Comparison of ENCODE assay signal across 37 cellular contexts in the genomic region with DNA sequence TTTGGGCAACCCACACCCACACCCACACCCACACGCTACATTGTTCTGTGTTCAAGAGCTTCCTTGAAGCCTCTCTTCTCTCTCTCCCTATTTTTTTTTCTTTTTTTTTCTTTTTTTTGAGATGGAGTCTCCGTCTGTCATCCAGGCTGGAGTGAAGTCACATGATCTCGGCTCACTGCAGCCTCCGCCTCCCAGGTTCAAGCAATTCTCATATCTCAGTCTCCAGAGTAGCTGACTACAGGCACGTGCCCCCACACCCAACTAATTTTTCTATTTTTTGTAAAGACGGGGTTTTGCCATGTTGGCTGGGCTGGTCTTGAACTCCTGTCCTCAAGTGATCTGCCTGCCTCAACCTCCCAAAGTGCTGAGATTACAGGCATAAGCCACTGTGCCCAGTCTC.
DNase-seq lines count a peak whose midpoint lies in the region; ATAC-seq, FAIRE-seq and TF ChIP-seq lines count a peak whose summit lies in the region.
"Had no signal": no experiment of that assay in that cellular context is flagged by ENCODE, and none has a peak within 500 bp of the region (broad histone marks: within the 10 kb centered on the region; RNA-seq: fewer than 3 reads in every experiment).

No MANE protein-coding gene starts in this region.

- H4K20me1 ChIP-seq in GM23338 (replicated peaks; ENCODE audit: insufficient read depth) = no peaks in the 10 kb centered on the region
- no peaks in the 10 kb centered on the region for H4K20me1 ChIP-seq in K562 (replicated peaks; ENCODE audit: control insufficient read depth, insufficient read depth, low read length)

- TF ChIP-seq EP300 in K562 (IDR thresholded peaks at IDR 0.05; ENCODE audit: low read length) = no peak

- H3K36me3 Mint-ChIP-seq in GM23338 (ENCODE audit: low read depth) = no peaks in the 10 kb centered on the region
- H3K36me3 Mint-ChIP-seq in T-helper 17 cell (ENCODE audit: low read depth) = peaks cover 3% of the 10 kb centered on the region
- H3K36me3 Mint-ChIP-seq: CD14-positive monocyte; CD4-positive, alpha-beta memory T cell; CD4-positive, CD25-positive, alpha-beta regulatory T cell; CD8-positive, alpha-beta memory T cell; CD8-positive, alpha-beta T cell had no signal

- H3K27ac ChIP-seq in GM23338 (ENCODE audit: low read depth) = no peak overlapping the region
- no peak overlapping the region for H3K27ac ChIP-seq in HEK293 (ENCODE audit: extremely low read depth, low read depth, low read length)
- peak overlapping the region; percentile 63; the same call in 2 of the 3 replicates for H3K27ac ChIP-seq in K562 (ENCODE audit: extremely low read depth, low read depth, low read length)
- H3K27ac ChIP-seq: 22Rv1; A549; BLaER1; BLaER1 treated with 17β-estradiol and CSF1 and Interleukin-3, amounts not matched to agents 10 nM and 100 nM; C4-2B had no signal

- H3K27ac Mint-ChIP-seq in GM23338 = no peak overlapping the region
- peak overlapping the region; percentile 67 for H3K27ac Mint-ChIP-seq in T-helper 17 cell
- H3K27ac Mint-ChIP-seq: B cell; CD14-positive monocyte; CD4-positive, alpha-beta memory T cell; CD4-positive, alpha-beta T cell; CD8-positive, alpha-beta memory T cell; CD8-positive, alpha-beta T cell had no signal

- H3K4me1 ChIP-seq in GM23338 (ENCODE audit: insufficient read depth) (peaks cover 11% of the 10 kb centered on the region), HEK293 (ENCODE audit: control insufficient read depth, insufficient read depth, low read length) (no peaks in the 10 kb centered on the region), K562 (replicated peaks in 1 of 2; ENCODE audit: control insufficient read depth in 2 of 2, insufficient read depth in 2 of 2, low read length in 2 of 2) (peaks cover 4 to 21% of the 10 kb centered on the region in 2 experiments; a peak in 3 of 5 replicates)
- H3K4me1 ChIP-seq: A549 had no signal

- H3K79me2 ChIP-seq in GM23338 (replicated peaks; ENCODE audit: insufficient read depth) (no peaks in the 10 kb centered on the region), K562 (ENCODE audit: control insufficient read depth, insufficient read depth, low read length) (no peaks in the 10 kb centered on the region)

- H3K4me2 ChIP-seq in GM23338 (no peak overlapping the region), K562 (ENCODE audit: insufficient read depth, low read length) (no peak overlapping the region)
- H3K4me2 ChIP-seq: A549, BLaER1 had no signal

- no TSS peak for BruUV-seq in K562 (replicated peaks; lab: Mats Ljungman, UMichigan)

- H3K9me1 ChIP-seq in K562 (ENCODE audit: control insufficient read depth, insufficient read depth, low read length) = no peaks in the 10 kb centered on the region

- ATAC-seq in GM23338 (no peak), T-helper 17 cell (no peak), K562 (peak; percentile 50; the same call in 2 of the 3 replicates), GM18858 (IDR thresholded peaks at IDR 0.05; ENCODE audit: unreplicated experiment) (no peak)
- ATAC-seq: A549; CD8-positive, alpha-beta T cell had no signal

- POLR2A ChIA-PET in HEK293 (lab: Yijun Ruan, JAX) (no interaction called here), K562 (lab: Yijun Ruan, JAX) (interaction anchor here (0.7 kb wide), 1 partner anchor 10 kb away, joined by 5 read pairs; no protein-coding TSS in a partner anchor)

- no peak for TF ChIP-seq CTCF in GM23338 (conservative IDR thresholded peaks at IDR 0.05; ENCODE audit: low read depth in 2 of 2)
- no peak for TF ChIP-seq CTCF in HEK293 (tag by site-specific recombination; IDR thresholded peaks at IDR 0.05)
- no peak for TF ChIP-seq CTCF in K562 (IDR thresholded peaks at IDR 0.05 in 2 of 3, conservative IDR thresholded peaks at IDR 0.05 in 1 of 3; ENCODE audit: insufficient read depth in 2 of 3, low read depth in 1 of 3, low read length in 3 of 3)

- intact Hi-C loops in K562 (cut with micrococcal nuclease) = no loop called here

- H3K9me3 ChIP-seq in HEK293 (ENCODE audit: control insufficient read depth, insufficient read depth, low read depth, low read length) = no peaks in the 10 kb centered on the region
- H3K9me3 ChIP-seq in T-helper 17 cell (ENCODE audit: control insufficient read depth, low read length, poor library complexity, severe bottlenecking) = no peaks in the 10 kb centered on the region
- H3K9me3 ChIP-seq in K562 (replicated peaks; ENCODE audit: control insufficient read depth, insufficient read depth, low read depth, low read length) = no peaks in the 10 kb centered on the region
- H3K9me3 ChIP-seq: BE2C, BLaER1, Caco-2 had no signal

- no peaks in the 10 kb centered on the region for H3F3A ChIP-seq in GM23338 (replicated peaks; ENCODE audit: low read depth)

- CTCF ChIA-PET in HEK293 (lab: Yijun Ruan, JAX) = no interaction called here
- CTCF ChIA-PET in K562 (lab: Yijun Ruan, JAX; ENCODE audit: low intra/inter-chr PET ratio) = no interaction called here

- H2AFZ ChIP-seq in GM23338 (peak overlapping the region; percentile 43; the same call in 1 of the 2 replicates), K562 (ENCODE audit: low read depth, low read length) (peak overlapping the region; percentile 92)

- H3K9ac ChIP-seq in K562 (ENCODE audit: insufficient read depth in 1 of 2, low read depth in 2 of 2, low read length in 2 of 2) = peak overlapping the region in 1 of 2 experiments; percentile 34; a peak in 1 of 4 replicates
- H3K9ac ChIP-seq: BLaER1; BLaER1 treated with 17β-estradiol and CSF1 and Interleukin-3, amounts not matched to agents 10 nM and 100 nM had no signal

- H3K4me1 Mint-ChIP-seq in GM23338 = peaks cover 21% of the 10 kb centered on the region
- peaks cover 2% of the 10 kb centered on the region for H3K4me1 Mint-ChIP-seq in T-helper 17 cell
- H3K4me1 Mint-ChIP-seq: CD4-positive, alpha-beta memory T cell; CD8-positive, alpha-beta memory T cell had no signal

- no peak overlapping the region for H3K4me3 ChIP-seq in GM23338
- H3K4me3 ChIP-seq in HEK293 (ENCODE audit: low read depth, low read length) = no peak overlapping the region
- H3K4me3 ChIP-seq in K562 = no peak overlapping the region
- H3K4me3 ChIP-seq: A549; BLaER1; BLaER1 treated with 17β-estradiol and CSF1 and Interleukin-3, amounts not matched to agents 10 nM and 100 nM had no signal

- peaks cover 3% of the 10 kb centered on the region; the same call in 1 of the 2 replicates for H3K9me2 ChIP-seq in GM23338 (ENCODE audit: insufficient read depth)

- H3K4me3 Mint-ChIP-seq in GM23338 (no peak overlapping the region), T-helper 17 cell (no peak overlapping the region)
- H3K4me3 Mint-ChIP-seq: B cell; CD14-positive monocyte; CD4-positive, alpha-beta memory T cell; CD4-positive, alpha-beta T cell; CD4-positive, CD25-positive, alpha-beta regulatory T cell; CD8-positive, alpha-beta memory T cell; CD8-positive, alpha-beta T cell had no signal

- DNase-seq in GM23338 (ENCODE audit: low spot score) (no peak), T-helper 17 cell (no peak), K562 (ENCODE audit: extremely low read depth in 1 of 4, low spot score in 3 of 4) (peak in 1 of 4 experiments; percentile 42), putamen (ENCODE audit: low spot score) (no peak), OCI-M1 (lab: John Stamatoyannopoulos, UW) (no peak)
- no peak for DNase-seq in stimulated activated CD4-positive, alpha-beta T cell treated with anti-CD3 and anti-CD28 coated beads, Interleukin-2, amount 100 ng/mL, for 48 hours
- DNase-seq: 8988T; ACHN; AML-193; BE2C; C1 segment of cervical spinal cord; Caco-2; Calu3; CD4-positive, alpha-beta memory T cell; CD4-positive, alpha-beta T cell; CD4-positive, CD25-positive, alpha-beta regulatory T cell; CD8-positive, alpha-beta memory T cell; CD8-positive, alpha-beta T cell; COR-L47; DMS 273 treated with DMSO at 0.1 percent for 48 hours; DMS153; DMS53; DMS79; DMS79 treated with DMSO at 0.1 percent for 48 hours; DND-41; EL had no signal

- TF ChIP-seq RAD21 in K562 (CRISPR knock-in tag; conservative IDR thresholded peaks at IDR 0.05 in 1 of 2, IDR thresholded peaks at IDR 0.05 in 1 of 2) = no peak

- no peak for TF ChIP-seq POLR2A in K562 (conservative IDR thresholded peaks at IDR 0.05)

- H3K36me3 ChIP-seq in GM23338 (ENCODE audit: insufficient read depth) = no peaks in the 10 kb centered on the region
- H3K36me3 ChIP-seq in HEK293 (ENCODE audit: control insufficient read depth in 2 of 2, insufficient read depth in 1 of 2, low read length in 2 of 2) = no peaks in the 10 kb centered on the region
- no peaks in the 10 kb centered on the region for H3K36me3 ChIP-seq in K562 (ENCODE audit: control insufficient read depth, insufficient read depth, low read length)
- H3K36me3 ChIP-seq: BE2C; BLaER1; BLaER1 treated with 17β-estradiol and CSF1 and Interleukin-3, amounts not matched to agents 10 nM and 100 nM had no signal

- 30% methylated on average over 5 of the region's 6 CpGs for WGBS in K562 (ENCODE audit: insufficient coverage, low coverage, missing lambda C conversion rate)

- in situ Hi-C loops in K562 (cut with MboI) = no loop called here

- peaks cover 4% of the 10 kb centered on the region for H3K27me3 Mint-ChIP-seq in GM23338 (ENCODE audit: insufficient read depth, low read depth, poor library complexity)
- H3K27me3 Mint-ChIP-seq in T-helper 17 cell = peaks cover 16% of the 10 kb centered on the region
- H3K27me3 Mint-ChIP-seq: CD4-positive, alpha-beta T cell; CD4-positive, CD25-positive, alpha-beta regulatory T cell had no signal

- H3K9me3 Mint-ChIP-seq in GM23338 = no peaks in the 10 kb centered on the region
- H3K9me3 Mint-ChIP-seq: CD14-positive monocyte; CD4-positive, alpha-beta memory T cell; CD4-positive, alpha-beta T cell; CD8-positive, alpha-beta memory T cell; CD8-positive, alpha-beta T cell had no signal

- H3K27me3 ChIP-seq in GM23338 (ENCODE audit: insufficient read depth) (no peaks in the 10 kb centered on the region), K562 (ENCODE audit: control insufficient read depth in 2 of 2, insufficient read depth in 2 of 2, low read length in 2 of 2) (no peaks in the 10 kb centered on the region)
- H3K27me3 ChIP-seq: BE2C had no signal

- FAIRE-seq in K562 (lab: Jason Lieb, UNC) = no peak
- FAIRE-seq: A204.1, A549, D721Med had no signal

TF ChIP-seq in GM23338, 12 proteins besides CTCF, POLR2A, EP300 and RAD21 (continues in another document):
- TF ChIP-seq EZH2phosphoT487 (IDR thresholded peaks at IDR 0.05; ENCODE audit: unreplicated experiment) = no peak

TF ChIP-seq in HEK293, 187 proteins besides CTCF, POLR2A, EP300 and RAD21:
- peak; percentile 51 for TF ChIP-seq ZFHX2 (tag by site-specific recombination; conservative IDR thresholded peaks at IDR 0.05)
- TF ChIP-seq ZFP3 (tag by site-specific recombination; IDR thresholded peaks at IDR 0.05; ENCODE audit: low read depth) = no peak
TF ChIP-seq in HEK293: peak in this region for 1.

TF ChIP-seq in K562, 482 proteins besides CTCF, POLR2A, EP300 and RAD21 (continues in another document):
- TF ChIP-seq MCM5 (IDR thresholded peaks at IDR 0.05; ENCODE audit: low read depth) = no peak
- TF ChIP-seq ZNF561 (CRISPR knock-in tag; conservative IDR thresholded peaks at IDR 0.05) = no peak
- no peak for TF ChIP-seq ZNF785 (CRISPR knock-in tag; IDR thresholded peaks at IDR 0.05)
- peak; percentile 83 for TF ChIP-seq BHLHE40 (IDR thresholded peaks at IDR 0.05; ENCODE audit: low read length)
- no peak for TF ChIP-seq ZNF551 (CRISPR knock-in tag; IDR thresholded peaks at IDR 0.05)
